Comparison of ENCODE assay signal across 34 cellular contexts in the genomic region with DNA sequence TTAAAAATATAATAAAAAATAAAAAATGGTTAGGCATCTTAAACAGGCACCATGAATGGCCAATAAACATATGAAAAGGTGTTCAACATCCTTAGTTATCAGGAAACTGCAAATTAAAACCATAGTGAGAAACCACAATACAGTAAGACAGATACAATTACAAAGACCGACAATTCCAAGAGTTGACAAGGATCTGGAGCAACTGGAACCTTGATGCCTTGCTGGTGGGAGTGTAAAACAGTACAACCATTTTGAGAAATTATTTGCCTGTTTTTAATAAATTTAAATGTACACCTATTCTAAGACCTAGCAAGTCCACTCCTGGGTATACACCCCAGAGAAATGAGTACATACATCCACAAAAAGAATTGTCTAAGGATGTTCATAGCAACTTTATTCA. TPM values are rescaled to one million over a fixed set of nuclear protein-coding genes. Genes with fewer than 3 reads are reported as not detected.
"Had no signal": no experiment of that assay in that cellular context is flagged by ENCODE, and none has a peak within 500 bp of the region (broad histone marks: within the 10 kb centered on the region; RNA-seq: fewer than 3 reads in every experiment).

No MANE protein-coding gene starts in this region.

- DNase-seq: activated effector memory CD4-positive, alpha-beta T cell treated with anti-CD3 and anti-CD28 coated beads, Interleukin-2, amount 50 U/mL, for 16 hours; activated effector memory CD4-positive, alpha-beta T cell treated with Interleukin-2 at 50 U/mL for 16 hours; activated gamma-delta T cell; activated gamma-delta T cell treated with Interleukin-2 at 50 U/mL for 16 hours; activated naive CD4-positive, alpha-beta T cell; activated naive CD4-positive, alpha-beta T cell treated with anti-CD3 and anti-CD28 coated beads for 36 hours; activated naive CD4-positive, alpha-beta T cell treated with anti-CD3 and anti-CD28 coated beads, Interleukin-2, amount 10 ng/mL, durations not matched to agents 7 days and 5 days; activated naive CD4-positive, alpha-beta T cell treated with anti-CD3 and anti-CD28 coated beads, Interleukin-2, amount 50 U/mL, for 16 hours; activated naive CD4-positive, alpha-beta T cell treated with Interleukin-2 at 50 U/mL for 16 hours; activated naive CD8-positive, alpha-beta T cell treated with anti-CD3 and anti-CD28 coated beads for 36 hours; activated naive CD8-positive, alpha-beta T cell treated with anti-CD3 and anti-CD28 coated beads, Interleukin-2, amount 10 ng/mL, durations not matched to agents 7 days and 5 days; activated naive CD8-positive, alpha-beta T cell treated with anti-CD3 and anti-CD28 coated beads, Interleukin-2, amount 50 U/mL, for 24 hours; activated T-cell treated with anti-CD3 and anti-CD28 coated beads, Interleukin-2, amount 50 U/mL, for 1 hour; activated T-cell treated with anti-CD3 and anti-CD28 coated beads, Interleukin-2, amount 50 U/mL, for 24 hours; activated T-cell treated with anti-CD3 and anti-CD28 coated beads, Interleukin-2, amount 50 U/mL, for 4 hours; activated T-cell treated with anti-CD3 and anti-CD28 coated beads, Interleukin-2, amount 50 U/mL, for 48 hours; activated T-cell treated with anti-CD3 and anti-CD28 coated beads, Interleukin-2, amount 50 U/mL, for 72 hours; adrenal gland; amniotic stem cell; amygdala; anterior cingulate cortex; aorta; body of pancreas; brain microvascular endothelial cell; caudate nucleus; central memory CD4-positive, alpha-beta T cell; cerebellar nuclear complex had no signal

- H3K36me3 ChIP-seq: adrenal gland, ascending aorta, brain microvascular endothelial cell, breast epithelium, cardiac muscle cell had no signal

- H3K27ac ChIP-seq: adrenal gland, ascending aorta, body of pancreas, brain microvascular endothelial cell, breast epithelium, cardiac muscle cell had no signal

- FAIRE-seq: astrocyte, bronchial epithelial cell had no signal

- H3K9me3 ChIP-seq: adrenal gland, ascending aorta, body of pancreas had no signal

- H3K4me1 ChIP-seq: adrenal gland, ascending aorta, body of pancreas, breast epithelium had no signal

- H3K27me3 ChIP-seq: adrenal gland, ascending aorta, body of pancreas, brain microvascular endothelial cell, breast epithelium, cardiac muscle cell had no signal

- ATAC-seq: activated naive CD4-positive, alpha-beta T cell treated with anti-CD3 and anti-CD28 coated beads, Interleukin-2, amount 50 U/mL, for 72 hours; activated naive CD8-positive, alpha-beta T cell treated with anti-CD3 and anti-CD28 coated beads, Interleukin-2, amount 50 U/mL, for 24 hours; activated T-cell treated with anti-CD3 and anti-CD28 coated beads, Interleukin-2, amount 50 U/mL, for 4 hours; activated T-cell treated with anti-CD3 and anti-CD28 coated beads, Interleukin-2, amount 50 U/mL, for 72 hours; activated T-helper 17 cell treated with anti-CD3 and anti-CD28 coated beads, Interleukin-2, amount 50 U/mL, for 72 hours; body of pancreas had no signal

- H3K4me3 ChIP-seq: adrenal gland, ascending aorta, body of pancreas, breast epithelium, cardiac muscle cell had no signal

RNA-seq across cellular contexts. Expression of a gene that starts 49.1 kb away (rescaled TPM):
- total RNA-seq: activated naive CD8-positive, alpha-beta T cell treated with anti-CD3 and anti-CD28 coated beads for 36 hours; activated naive CD8-positive, alpha-beta T cell treated with anti-CD3 and anti-CD28 coated beads, Interleukin-2, amount 10 ng/mL, durations not matched to agents 7 days and 5 days had no signal
